ENCODE assay signal across 1 cellular context in the genomic region with DNA sequence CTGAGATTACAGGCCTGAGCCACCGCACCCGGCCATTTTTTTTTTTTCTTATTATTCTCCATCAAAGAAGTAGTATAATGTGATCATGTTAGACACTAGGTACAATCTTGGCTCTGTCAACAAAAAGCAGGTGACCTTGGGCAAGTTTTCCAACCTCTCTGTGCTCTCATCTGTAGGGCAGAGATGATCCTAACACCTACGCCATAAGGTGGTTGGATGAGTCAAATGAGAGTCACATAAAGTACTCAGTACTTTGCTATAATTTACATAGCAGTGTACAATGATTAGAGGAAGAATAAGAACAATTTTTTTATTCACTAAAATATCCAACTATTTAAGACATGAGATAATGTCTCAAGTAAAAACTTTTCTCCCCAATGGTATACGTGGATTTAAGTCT.
TF ChIP-seq lines count a peak whose summit lies in the region.

No MANE protein-coding gene starts in this region.

TF ChIP-seq in IMR-90, 13 proteins besides CTCF, POLR2A, EP300 and RAD21:
- TF ChIP-seq, protein P1, sequence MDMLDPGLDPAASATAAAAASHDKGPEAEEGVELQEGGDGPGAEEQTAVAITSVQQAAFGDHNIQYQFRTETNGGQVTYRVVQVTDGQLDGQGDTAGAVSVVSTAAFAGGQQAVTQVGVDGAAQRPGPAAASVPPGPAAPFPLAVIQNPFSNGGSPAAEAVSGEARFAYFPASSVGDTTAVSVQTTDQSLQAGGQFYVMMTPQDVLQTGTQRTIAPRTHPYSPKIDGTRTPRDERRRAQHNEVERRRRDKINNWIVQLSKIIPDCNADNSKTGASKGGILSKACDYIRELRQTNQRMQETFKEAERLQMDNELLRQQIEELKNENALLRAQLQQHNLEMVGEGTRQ (IDR thresholded peaks at IDR 0.05; ENCODE audit: low read depth, low read length), result no peak
- TF ChIP-seq MAZ (IDR thresholded peaks at IDR 0.05; ENCODE audit: borderline replicate concordance, low read depth, low read length) (no peak), RFX5 (IDR thresholded peaks at IDR 0.05; ENCODE audit: low read depth, low read length) (no peak), RCOR1 (IDR thresholded peaks at IDR 0.05; ENCODE audit: insufficient replicate concordance, low read length) (no peak), CHD1 (IDR thresholded peaks at IDR 0.05; ENCODE audit: low read depth, low read length) (no peak), CEBPB (IDR thresholded peaks at IDR 0.05; ENCODE audit: low read depth, low read length) (no peak), SMC3 (IDR thresholded peaks at IDR 0.05; ENCODE audit: low read depth, low read length) (no peak), MAFK (IDR thresholded peaks at IDR 0.05; ENCODE audit: low read depth, low read length) (no peak), MXI1 (IDR thresholded peaks at IDR 0.05; ENCODE audit: borderline replicate concordance, low read depth, low read length) (no peak), BHLHE40 (IDR thresholded peaks at IDR 0.05; ENCODE audit: low read depth, low read length) (no peak), FOS (IDR thresholded peaks at IDR 0.05; ENCODE audit: low read depth, low read length) (no peak), NFE2L2 (IDR thresholded peaks at IDR 0.05; ENCODE audit: low read depth, low read length) (no peak)
- TF ChIP-seq, protein P2, sequence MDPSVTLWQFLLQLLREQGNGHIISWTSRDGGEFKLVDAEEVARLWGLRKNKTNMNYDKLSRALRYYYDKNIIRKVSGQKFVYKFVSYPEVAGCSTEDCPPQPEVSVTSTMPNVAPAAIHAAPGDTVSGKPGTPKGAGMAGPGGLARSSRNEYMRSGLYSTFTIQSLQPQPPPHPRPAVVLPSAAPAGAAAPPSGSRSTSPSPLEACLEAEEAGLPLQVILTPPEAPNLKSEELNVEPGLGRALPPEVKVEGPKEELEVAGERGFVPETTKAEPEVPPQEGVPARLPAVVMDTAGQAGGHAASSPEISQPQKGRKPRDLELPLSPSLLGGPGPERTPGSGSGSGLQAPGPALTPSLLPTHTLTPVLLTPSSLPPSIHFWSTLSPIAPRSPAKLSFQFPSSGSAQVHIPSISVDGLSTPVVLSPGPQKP (IDR thresholded peaks at IDR 0.05; ENCODE audit: borderline replicate concordance, low read depth, low read length), result no peak
